Comparison of ENCODE assay signal across 26 cellular contexts in genomic region chr17:9104370-9105041, GRCh38.
A peak's percentile ranks its signal among the peaks of the same experiment; 100 is the strongest.
DNase-seq lines count a peak whose midpoint lies in the region; ATAC-seq and TF ChIP-seq lines count a peak whose summit lies in the region.
"Had no signal": no experiment of that assay in that cellular context is flagged by ENCODE, and none has a peak within 500 bp of the region (broad histone marks: within the 10 kb centered on the region; RNA-seq: fewer than 3 reads in every experiment).

No MANE protein-coding gene starts in this region.

- no peaks in the 10 kb centered on the region for H3K36me3 ChIP-seq in stomach
- no peaks in the 10 kb centered on the region for H3K36me3 ChIP-seq in H7 (replicated peaks; ENCODE audit: control insufficient read depth, insufficient read depth, low read length)
- H3K36me3 ChIP-seq in osteoblast (ENCODE audit: insufficient read depth, low read length) = no peaks in the 10 kb centered on the region
- H3K36me3 ChIP-seq: ovary had no signal

- DNase-seq in G401 (ENCODE audit: low spot score) (peak; percentile 28), right cardiac atrium (peak; percentile 82 to 91 (median 91)), stomach (no peak), H7 (no peak), osteoblast (ENCODE audit: insufficient read length, low spot score, missing footprints) (no peak)
- DNase-seq: activated CD4-positive, alpha-beta memory T cell treated with anti-CD3 and anti-CD28 coated beads for 36 hours; activated CD4-positive, alpha-beta T cell treated with anti-CD3 and anti-CD28 coated beads for 1 hour; activated CD8-positive, alpha-beta memory T cell treated with anti-CD3 and anti-CD28 coated beads, Interleukin-2, amount 50 U/mL, for 4 hours; activated naive CD4-positive, alpha-beta T cell treated with anti-CD3 and anti-CD28 coated beads, Interleukin-2, amount 50 U/mL, for 16 hours; CD4-positive, alpha-beta memory T cell; effector CD8-positive, alpha-beta T cell; HFFc6; kidney; mammary epithelial cell; NCI-H146; ovary; SHP77 treated with DMSO at 0.1 percent for 48 hours had no signal

- H3K4me1 ChIP-seq in right cardiac atrium (ENCODE audit: control insufficient read depth, insufficient read depth, low read length) (peaks cover 5% of the 10 kb centered on the region), stomach (peaks cover 0 to 30% (median 9%) of the 10 kb centered on the region in 4 donors), osteoblast (ENCODE audit: insufficient read depth, low read length) (no peaks in the 10 kb centered on the region)
- H3K4me1 ChIP-seq: A549 had no signal

- in situ Hi-C loops in G401 (cut with HindIII; ENCODE audit: low sequenced_read_pairs) = no loop called here

- TF ChIP-seq EP300 in stomach (IDR thresholded peaks at IDR 0.05) = peak; percentile 51

- H3K9me3 ChIP-seq in right cardiac atrium (ENCODE audit: control insufficient read depth, low read length) (no peaks in the 10 kb centered on the region), stomach (no peaks in the 10 kb centered on the region), osteoblast (ENCODE audit: low read depth, low read length) (no peaks in the 10 kb centered on the region)
- H3K9me3 ChIP-seq: ovary had no signal

- H3K9me3 Mint-ChIP-seq in activated T-helper 17 cell treated with anti-CD3 and anti-CD28 coated beads, Interleukin-2, amount 50 U/mL, for 72 hours = peaks cover 4% of the 10 kb centered on the region
- H3K9me3 Mint-ChIP-seq: GM23338, type B pancreatic cell had no signal

- H3K27me3 ChIP-seq in right cardiac atrium (ENCODE audit: control insufficient read depth, insufficient read depth) = no peaks in the 10 kb centered on the region
- no peaks in the 10 kb centered on the region for H3K27me3 ChIP-seq in stomach
- H3K27me3 ChIP-seq in H7 (ENCODE audit: control insufficient read depth, insufficient read depth, low read length) = no peaks in the 10 kb centered on the region
- H3K27me3 ChIP-seq in osteoblast (ENCODE audit: insufficient read depth, low read length) = no peaks in the 10 kb centered on the region
- H3K27me3 ChIP-seq: ovary had no signal

- H3K4me2 ChIP-seq in osteoblast (ENCODE audit: insufficient read depth, low read length) = no peak overlapping the region
- H3K4me2 ChIP-seq: A549, GM23338 had no signal

- intact Hi-C loops in right cardiac atrium (cut with DNase I) = loop anchor here in 1 of 4 donors (5.0 kb wide), 2 partner anchors 38 to 82 kb away; partner anchors contain the start of gene NTN1
- intact Hi-C loops in stomach (cut with DNase I; ENCODE audit: low total_unique reads) = no loop called here

- H3K4me3 ChIP-seq in right cardiac atrium (ENCODE audit: low read length) (no peak overlapping the region), stomach (no peak overlapping the region), H7 (ENCODE audit: insufficient read depth, low read depth, low read length) (no peak overlapping the region), osteoblast (ENCODE audit: insufficient read depth, low read length) (no peak overlapping the region)
- H3K4me3 ChIP-seq: A549, coronary artery, GM23338, ovary had no signal

- H3K79me2 ChIP-seq in osteoblast (ENCODE audit: insufficient read depth, low read length) = no peaks in the 10 kb centered on the region

- H2AFZ ChIP-seq in osteoblast (ENCODE audit: low read length) = no peak overlapping the region
- H2AFZ ChIP-seq: GM23338 had no signal

- WGBS in right cardiac atrium = 62% methylated on average over 18 of the region's 18 CpGs
- WGBS in stomach, 5 donors = 81 to 91% (median 89%) methylated on average over 14 to 18 of the region's 18 CpGs

- TF ChIP-seq POLR2A in stomach (IDR thresholded peaks at IDR 0.05) = no peak

- H3K27ac ChIP-seq in right cardiac atrium (ENCODE audit: low read length) = peak overlapping the region; percentile 94
- H3K27ac ChIP-seq in stomach = peak overlapping the region in 3 of 5 donors; percentile 41 to 71 (median 60)
- H3K27ac ChIP-seq in osteoblast (ENCODE audit: low read depth, low read length) = no peak overlapping the region
- H3K27ac ChIP-seq: A549, coronary artery, ovary had no signal

- no peaks in the 10 kb centered on the region for H3K4me1 Mint-ChIP-seq in activated T-helper 17 cell treated with anti-CD3 and anti-CD28 coated beads, Interleukin-2, amount 50 U/mL, for 72 hours

- no peak overlapping the region for H3K4me3 Mint-ChIP-seq in activated T-helper 17 cell treated with anti-CD3 and anti-CD28 coated beads, Interleukin-2, amount 50 U/mL, for 72 hours
- H3K4me3 Mint-ChIP-seq: activated CD4-positive, alpha-beta memory T cell treated with anti-CD3 and anti-CD28 coated beads for 36 hours; CD4-positive, alpha-beta memory T cell; GM23338; HFFc6; nephron; type B pancreatic cell had no signal

- no peaks in the 10 kb centered on the region for H4K20me1 ChIP-seq in osteoblast (ENCODE audit: insufficient read depth, low read length)

- TF ChIP-seq CTCF in stomach (IDR thresholded peaks at IDR 0.05) (no peak), osteoblast (IDR thresholded peaks at IDR 0.05; ENCODE audit: extremely low read depth, low read depth, low read length) (no peak)

- ATAC-seq in esophagus mucosa (peak; percentile 27), right cardiac atrium (peak; percentile 93 to 95), HG03095 (IDR thresholded peaks at IDR 0.05; ENCODE audit: unreplicated experiment) (no peak)
- ATAC-seq in activated T-helper 17 cell treated with anti-CD3 and anti-CD28 coated beads, Interleukin-2, amount 50 U/mL, for 72 hours (replicated peaks) = no peak
- ATAC-seq: A549, GM23338, Panc1 had no signal

- H3K36me3 Mint-ChIP-seq in activated T-helper 17 cell treated with anti-CD3 and anti-CD28 coated beads, Interleukin-2, amount 50 U/mL, for 72 hours (ENCODE audit: low read depth) = no peaks in the 10 kb centered on the region
- H3K36me3 Mint-ChIP-seq: type B pancreatic cell had no signal

- peaks cover 16% of the 10 kb centered on the region for H3K27me3 Mint-ChIP-seq in activated T-helper 17 cell treated with anti-CD3 and anti-CD28 coated beads, Interleukin-2, amount 50 U/mL, for 72 hours

- H3K27ac Mint-ChIP-seq in activated T-helper 17 cell treated with anti-CD3 and anti-CD28 coated beads, Interleukin-2, amount 50 U/mL, for 72 hours = no peak overlapping the region
- H3K27ac Mint-ChIP-seq: activated CD4-positive, alpha-beta memory T cell treated with anti-CD3 and anti-CD28 coated beads for 36 hours; CD4-positive, alpha-beta memory T cell; GM23338; HFFc6; nephron; type B pancreatic cell had no signal

Comparison
In these comparisons a context has a peak if more than half of its experiments do, and no peak if none do; other contexts are left out.
1. DNase-seq: peak in G401 (single experiment) and right cardiac atrium (3 of 3); none in stomach (single experiment), H7 (single experiment) and osteoblast (single experiment).
2. ATAC-seq: peak in esophagus mucosa (single experiment) and right cardiac atrium (2 of 2); none in HG03095 (single experiment) and activated T-helper 17 cell treated with anti-CD3 and anti-CD28 coated beads, Interleukin-2, amount 50 U/mL, for 72 hours (single experiment).